In genomic region chr19:51710163-51710562, GRCh38 we compare ENCODE assay signal across 2 cellular contexts.
TF ChIP-seq lines count a peak whose summit lies in the region.

No MANE protein-coding gene starts in this region.

TF ChIP-seq in HepG2, 621 proteins besides CTCF, POLR2A, EP300 and RAD21:
- no peak for TF ChIP-seq HHEX (CRISPR knock-in tag; IDR thresholded peaks at IDR 0.05)
- TF ChIP-seq ZNF740 (CRISPR knock-in tag; IDR thresholded peaks at IDR 0.05), result no peak
- TF ChIP-seq SNAPC2 (CRISPR knock-in tag; IDR thresholded peaks at IDR 0.05), result no peak
- TF ChIP-seq SALL2 (CRISPR knock-in tag; IDR thresholded peaks at IDR 0.05), result no peak
TF ChIP-seq in HepG2: peak in this region for 0.

TF ChIP-seq in GM23338, 12 proteins besides CTCF, POLR2A, EP300 and RAD21:
- TF ChIP-seq EZH2phosphoT487 (IDR thresholded peaks at IDR 0.05; ENCODE audit: unreplicated experiment) (no peak), STAT1 (IDR thresholded peaks at IDR 0.05; ENCODE audit: unreplicated experiment) (no peak), POLR2AphosphoS5 (IDR thresholded peaks at IDR 0.05; ENCODE audit: low read depth) (no peak), ZNF114 (CRISPR knock-in tag; IDR thresholded peaks at IDR 0.05) (no peak), REST (IDR thresholded peaks at IDR 0.05; ENCODE audit: unreplicated experiment) (no peak), ETS1 (IDR thresholded peaks at IDR 0.05) (no peak)
